8 cellular contexts compared by ENCODE assay signal in genomic region chr12:52023976-52024688, GRCh38. TPM values are rescaled to one million over a fixed set of nuclear protein-coding genes. Genes with fewer than 3 reads are reported as not detected.
DNase-seq lines count a peak whose midpoint lies in the region; ATAC-seq, FAIRE-seq and TF ChIP-seq lines count a peak whose summit lies in the region.

No MANE protein-coding gene starts in this region.

- H3K27me3 Mint-ChIP-seq in activated CD8-positive, alpha-beta T cell treated with anti-CD3 and anti-CD28 coated beads for 36 hours = peaks cover 1% of the 10 kb centered on the region

- peaks cover 41% of the 10 kb centered on the region for H3K4me1 Mint-ChIP-seq in activated CD8-positive, alpha-beta T cell treated with anti-CD3 and anti-CD28 coated beads for 36 hours (ENCODE audit: low read depth)

- CTCF ChIA-PET in activated CD8-positive, alpha-beta T cell treated with anti-CD3 and anti-CD28 coated beads for 36 hours (lab: Charles Lee) = interaction anchor here (1.0 to 18.1 kb wide), 18 partner anchors 15 to 255 kb away, joined by 3 to 602 read pairs (median 12); partner anchors contain the start of genes ATG101, NR4A1, SMIM41 and TAMALIN

- H3K9ac ChIP-seq in kidney (ENCODE audit: low read length in 2 of 2) = peak overlapping the region in 1 of 2 donors; percentile 69

- H3K36me3 Mint-ChIP-seq in activated CD8-positive, alpha-beta T cell treated with anti-CD3 and anti-CD28 coated beads for 36 hours (ENCODE audit: low read depth) = no peaks in the 10 kb centered on the region

- no peaks in the 10 kb centered on the region for H3K27me3 ChIP-seq in testis

- H3K36me3 ChIP-seq in kidney (ENCODE audit: control insufficient read depth in 1 of 2, insufficient read depth in 2 of 2, low read length in 2 of 2) (no peaks in the 10 kb centered on the region), testis (ENCODE audit: low read depth, missing control alignments) (no peaks in the 10 kb centered on the region)

- H3K9me3 Mint-ChIP-seq in activated CD8-positive, alpha-beta T cell treated with anti-CD3 and anti-CD28 coated beads for 36 hours = no peaks in the 10 kb centered on the region

- H3K4me3 ChIP-seq in kidney (ENCODE audit: low read length in 2 of 2) (peak overlapping the region; percentile 13 to 58), testis (peak overlapping the region; percentile 53 to 64)

- no peaks in the 10 kb centered on the region for H3K9me3 ChIP-seq in kidney (ENCODE audit: control insufficient read depth in 1 of 2, low read length in 2 of 2)
- no peaks in the 10 kb centered on the region for H3K9me3 ChIP-seq in testis

- intact Hi-C loops in activated CD8-positive, alpha-beta T cell treated with anti-CD3 and anti-CD28 coated beads for 36 hours (cut with micrococcal nuclease) = loop anchor here (2.0 kb wide), 1 partner anchor 31 kb away; no protein-coding TSS in a partner anchor
- intact Hi-C loops in kidney (cut with DNase I) (loop anchor here (10.0 kb wide), 1 partner anchor 51 kb away; the partner anchor contains the start of gene SMIM41), testis (cut with DNase I; ENCODE audit: low total_unique reads) (no loop called here), posterior vena cava (cut with DNase I) (loop anchor here in 1 of 2 donors (2.0 kb wide), 2 partner anchors 19 to 59 kb away; no protein-coding TSS in a partner anchor)

- no peak for DNase-seq in activated CD4-positive, CD25-positive, alpha-beta regulatory T cell treated with anti-CD3 and anti-CD28 coated beads, Interleukin-2, amount 50 U/mL, for 72 hours
- no peak for DNase-seq in activated CD8-positive, alpha-beta T cell treated with anti-CD3 and anti-CD28 coated beads for 36 hours
- no peak for DNase-seq in kidney
- no peak for DNase-seq in testis
- DNase-seq in NCI-H2196 treated with DMSO at 0.1 percent for 48 hours (lab: John Stamatoyannopoulos, UW; ENCODE audit: unreplicated experiment) = no peak
- DNase-seq in stimulated activated CD4-positive, alpha-beta T cell treated with anti-CD3 and anti-CD28 coated beads, Interleukin-1b, Interleukin-23, amount 100 ng/mL, for 48 hours = no peak
- no peak for DNase-seq in posterior vena cava (ENCODE audit: low spot score)

- H3K27ac ChIP-seq in kidney (ENCODE audit: low read depth in 2 of 2, low read length in 2 of 2) = peak overlapping the region in 1 of 2 donors; percentile 49
- no peak overlapping the region for H3K27ac ChIP-seq in testis

- TF ChIP-seq POLR2A in testis (IDR thresholded peaks at IDR 0.05) = no peak

- H3K4me3 Mint-ChIP-seq in activated CD8-positive, alpha-beta T cell treated with anti-CD3 and anti-CD28 coated beads for 36 hours = peak overlapping the region; percentile 76

- TF ChIP-seq CTCF in activated CD8-positive, alpha-beta T cell treated with anti-CD3 and anti-CD28 coated beads for 36 hours (IDR thresholded peaks at IDR 0.05) = peak; percentile 51
- no peak for TF ChIP-seq CTCF in kidney (IDR thresholded peaks at IDR 0.05; ENCODE audit: borderline replicate concordance, extremely low read depth, insufficient read depth)
- TF ChIP-seq CTCF in testis (IDR thresholded peaks at IDR 0.05) = peak in 1 of 3 experiments; percentile 17

- POLR2A ChIA-PET in activated CD8-positive, alpha-beta T cell treated with anti-CD3 and anti-CD28 coated beads for 36 hours (lab: Charles Lee) = interaction anchor here (0.9 to 8.3 kb wide), 9 partner anchors 10 to 93 kb away, joined by 3 to 74 read pairs (median 5); partner anchors contain the start of gene TAMALIN

- FAIRE-seq in kidney (lab: Jason Lieb, UNC) = no peak

- WGBS in testis, 2 donors = 22 to 26% methylated on average over 20 of the region's 20 CpGs

- peak; percentile 3 to 6 for ATAC-seq in activated CD4-positive, CD25-positive, alpha-beta regulatory T cell treated with anti-CD3 and anti-CD28 coated beads, Interleukin-2, amount 50 U/mL, for 24 hours
- ATAC-seq in activated CD8-positive, alpha-beta T cell treated with anti-CD3 and anti-CD28 coated beads for 36 hours = peak; percentile 6

- H3K27ac Mint-ChIP-seq in activated CD8-positive, alpha-beta T cell treated with anti-CD3 and anti-CD28 coated beads for 36 hours = peak overlapping the region; percentile 96

- peaks cover 6 to 9% of the 10 kb centered on the region in 2 donors for H3K4me1 ChIP-seq in kidney (ENCODE audit: control insufficient read depth in 1 of 2, insufficient read depth in 1 of 2, low read depth in 1 of 2, low read length in 2 of 2)
- peaks cover 24% of the 10 kb centered on the region for H3K4me1 ChIP-seq in testis

RNA-seq across cellular contexts. Expression of gene TAMALIN, which starts 17.4 kb away (rescaled TPM):
- 10 to 100 TPM; 26.0 to 26.4 TPM for total RNA-seq in activated CD8-positive, alpha-beta T cell treated with anti-CD3 and anti-CD28 coated beads for 36 hours
- 52.3 TPM for total RNA-seq in kidney
- polyA plus RNA-seq in kidney (ENCODE audit: insufficient read depth, low read depth, low replicate concordance) = 22.3 TPM
- 10 to 100 TPM in 1 of 2 donors, 1 to 10 TPM in 1; 8.9 to 10.4 TPM for total RNA-seq in testis
- 7.7 TPM for polyA plus RNA-seq in testis (ENCODE audit: insufficient read depth, low read depth, low replicate concordance)
- total RNA-seq in posterior vena cava = 10 to 100 TPM; 38.0 to 50.6 TPM

RNA-seq across cellular contexts. Expression of gene NR4A1, which starts 27.1 kb away (rescaled TPM):
- total RNA-seq in activated CD8-positive, alpha-beta T cell treated with anti-CD3 and anti-CD28 coated beads for 36 hours = 100 to 1,000 TPM; 120 to 128 TPM
- total RNA-seq in kidney (37.2 TPM), testis (10 to 100 TPM; 55.1 to 88.5 TPM), posterior vena cava (100 to 1,000 TPM; 197 to 567 TPM)
- polyA plus RNA-seq in kidney (ENCODE audit: insufficient read depth, low read depth, low replicate concordance) (54.1 TPM), testis (ENCODE audit: insufficient read depth, low read depth, low replicate concordance) (41.5 TPM)

RNA-seq across cellular contexts. Expression of gene ATG101, which starts 45.6 kb away (rescaled TPM):
- total RNA-seq in activated CD8-positive, alpha-beta T cell treated with anti-CD3 and anti-CD28 coated beads for 36 hours = 10 to 100 TPM; 25.6 to 28.4 TPM
- total RNA-seq in kidney (32.1 TPM), testis (10 to 100 TPM; 52.6 to 64.5 TPM), posterior vena cava (10 to 100 TPM; 26.4 to 30.8 TPM)
- polyA plus RNA-seq in kidney (ENCODE audit: insufficient read depth, low read depth, low replicate concordance) (53.0 TPM), testis (ENCODE audit: insufficient read depth, low read depth, low replicate concordance) (64.5 TPM)

RNA-seq across cellular contexts. Expression of gene SMIM41, which starts 55.4 kb away (rescaled TPM):
- not detected for total RNA-seq in activated CD8-positive, alpha-beta T cell treated with anti-CD3 and anti-CD28 coated beads for 36 hours
- total RNA-seq in kidney (0.31 TPM), testis (10 to 100 TPM; 15.6 to 21.7 TPM), posterior vena cava (under 1 TPM in 1 of 2 donors, not detected in 1; 0.19 TPM)
- polyA plus RNA-seq in kidney (ENCODE audit: insufficient read depth, low read depth, low replicate concordance) (not detected), testis (ENCODE audit: insufficient read depth, low read depth, low replicate concordance) (2.6 TPM)
